ENCODE assay signal across 21 cellular contexts in genomic region chr18:78725426-78725825, GRCh38.
"Had no signal": no experiment of that assay in that cellular context is flagged by ENCODE, and none has a peak within 500 bp of the region (broad histone marks: within the 10 kb centered on the region; RNA-seq: fewer than 3 reads in every experiment).

No MANE protein-coding gene starts in this region.

- H3K27me3 ChIP-seq: gastroesophageal sphincter, ovary, right atrium auricular region, transverse colon, uterus had no signal

- H3K4me1 ChIP-seq: esophagus squamous epithelium, right atrium auricular region, transverse colon, uterus had no signal

- H3K27ac ChIP-seq: esophagus squamous epithelium, gastroesophageal sphincter, ovary, right atrium auricular region, thoracic aorta, transverse colon, uterus had no signal

- DNase-seq: effector memory CD8-positive, alpha-beta T cell; esophagus squamous epithelium; foreskin fibroblast; glutamatergic neuron; kidney; left colon; mammary epithelial cell; naive thymus-derived CD8-positive, alpha-beta T cell; ovary; stimulated activated CD4-positive, alpha-beta T cell treated with anti-CD3 and anti-CD28 coated beads, Interleukin-15, amount 100 ng/mL, for 24 hours; stimulated activated CD4-positive, alpha-beta T cell treated with anti-CD3 and anti-CD28 coated beads, Interleukin-1b, Interleukin-23, amount 100 ng/mL, for 48 hours; stimulated activated CD4-positive, alpha-beta T cell treated with anti-CD3 and anti-CD28 coated beads, Interleukin-4, amount 100 ng/mL, for 24 hours; stimulated activated naive CD8-positive, alpha-beta T cell treated with anti-CD3 and anti-CD28 coated beads, Interleukin-15, amount 100 ng/mL, for 72 hours; substantia nigra; transverse colon had no signal

- H3K9me3 ChIP-seq: esophagus squamous epithelium, gastroesophageal sphincter, mucosa of descending colon, ovary, right atrium auricular region, thoracic aorta, transverse colon, uterus had no signal

- H3K36me3 ChIP-seq: esophagus squamous epithelium, gastroesophageal sphincter, ovary, right atrium auricular region, thoracic aorta, transverse colon, uterus had no signal

- ATAC-seq: effector memory CD8-positive, alpha-beta T cell; gastroesophageal sphincter; left colon; mucosa of descending colon; naive thymus-derived CD8-positive, alpha-beta T cell; stimulated activated memory B cell treated with anti-CD40 and anti-IgM and Interleukin-4, amounts not matched to agents 10 μg/mL and 1 μg/mL and 100 μg/mL, for 72 hours; stimulated activated naive CD8-positive, alpha-beta T cell treated with anti-CD3 and anti-CD28 coated beads, Interleukin-15, amount 100 ng/mL, for 72 hours had no signal

- H3K4me3 ChIP-seq: esophagus squamous epithelium, gastroesophageal sphincter, mucosa of descending colon, ovary, right atrium auricular region, thoracic aorta, transverse colon, uterus had no signal
